ENCODE assay signal across 1 cellular context in the genomic region with DNA sequence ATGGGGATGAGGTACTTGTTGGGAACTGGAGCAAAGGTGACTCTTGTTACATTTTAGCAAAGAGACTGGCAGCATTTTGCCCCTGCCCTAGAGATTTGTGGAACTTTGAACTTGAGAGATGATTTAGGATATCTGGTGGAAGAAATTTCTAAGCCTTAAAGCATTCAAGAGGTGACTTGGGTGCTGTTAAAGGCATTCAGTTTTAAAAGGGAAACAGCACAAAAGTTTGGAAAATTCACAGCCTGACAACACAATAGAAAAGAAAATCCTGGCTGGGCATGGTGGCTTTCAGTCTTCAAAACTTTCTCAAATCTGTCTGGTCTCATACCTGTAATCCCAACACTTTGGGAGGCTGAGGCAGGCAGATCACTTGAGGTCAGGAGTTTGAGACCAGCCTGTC.
A peak's percentile ranks its signal among the peaks of the same experiment; 100 is the strongest.
TF ChIP-seq lines count a peak whose summit lies in the region.

No MANE protein-coding gene starts in this region.

TF ChIP-seq in HepG2, 621 proteins besides CTCF, POLR2A, EP300 and RAD21:
- TF ChIP-seq ZNF841 (CRISPR knock-in tag; IDR thresholded peaks at IDR 0.05; ENCODE audit: borderline replicate concordance), result peak; percentile 91; the same call in 1 of the 2 replicates
TF ChIP-seq in HepG2: peak in this region for 1; not testable (repeated sequence) for 620.
